ENCODE assay signal across 10 cellular contexts in the genomic region with DNA sequence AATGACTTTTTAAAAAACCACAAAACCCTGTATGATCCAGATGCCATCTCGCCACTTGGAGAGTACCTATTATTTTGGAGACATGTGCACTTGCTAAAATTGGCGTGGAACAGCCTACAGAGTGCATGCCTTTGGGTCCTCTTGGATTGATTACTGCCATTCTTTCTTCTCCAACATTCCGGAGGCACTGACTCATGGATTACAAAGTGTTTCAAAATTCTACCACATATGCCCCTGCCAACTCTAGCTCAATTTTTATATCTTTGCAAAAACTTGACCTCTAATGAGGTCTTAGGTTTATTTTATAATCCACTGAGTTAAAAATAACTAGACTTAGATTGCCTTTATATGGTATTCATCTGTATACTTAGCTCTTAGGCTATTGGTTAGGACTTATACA. TPM values are rescaled to one million over a fixed set of nuclear protein-coding genes. Genes with fewer than 3 reads are reported as not detected.
DNase-seq lines count a peak whose midpoint lies in the region; ATAC-seq and TF ChIP-seq lines count a peak whose summit lies in the region.
"Had no signal": no experiment of that assay in that cellular context is flagged by ENCODE, and none has a peak within 500 bp of the region (broad histone marks: within the 10 kb centered on the region; RNA-seq: fewer than 3 reads in every experiment).

No MANE protein-coding gene starts in this region.

- H3K4me3 ChIP-seq in brain microvascular endothelial cell (ENCODE audit: low read depth, low read length) = no peak overlapping the region
- H3K4me3 ChIP-seq in lower lobe of right lung = no peak overlapping the region

- no peak for TF ChIP-seq RAD21 in Ishikawa (IDR thresholded peaks at IDR 0.05; ENCODE audit: low read depth)

- H3K4me1 ChIP-seq in lower lobe of right lung = peaks cover 3% of the 10 kb centered on the region

- H3K27ac ChIP-seq in brain microvascular endothelial cell (no peak overlapping the region), lower lobe of right lung (peak overlapping the region; percentile 4)

- DNase-seq in AG08395 (ENCODE audit: low spot score) (peak; percentile 78), brain microvascular endothelial cell (peak; percentile 52), lower lobe of right lung (no peak), HuH-7 (ENCODE audit: low spot score) (no peak)
- DNase-seq in stimulated activated naive CD4-positive, alpha-beta T cell (lab: John Stamatoyannopoulos, UW) = no peak
- DNase-seq: CD4-positive, alpha-beta memory T cell; NCI-H774 had no signal

- ATAC-seq in lower lobe of right lung (peak; percentile 78 to 91), HG03442 (IDR thresholded peaks at IDR 0.05; ENCODE audit: unreplicated experiment) (no peak), GM21360 (IDR thresholded peaks at IDR 0.05; ENCODE audit: unreplicated experiment) (no peak)

- H3K27me3 ChIP-seq in brain microvascular endothelial cell (replicated peaks) (no peaks in the 10 kb centered on the region), lower lobe of right lung (ENCODE audit: low read depth) (no peaks in the 10 kb centered on the region)

- H3K36me3 ChIP-seq in brain microvascular endothelial cell (replicated peaks) (no peaks in the 10 kb centered on the region), lower lobe of right lung (no peaks in the 10 kb centered on the region)

- TF ChIP-seq CTCF in brain microvascular endothelial cell (IDR thresholded peaks at IDR 0.05; ENCODE audit: low read depth, low read length, missing control alignments) (no peak), lower lobe of right lung (IDR thresholded peaks at IDR 0.05) (no peak)

- in situ Hi-C loops in brain microvascular endothelial cell (cut with HindIII; ENCODE audit: low pct_ligation_motif_present, low sequenced_read_pairs) = no loop called here

- H3K9me3 ChIP-seq in lower lobe of right lung = no peaks in the 10 kb centered on the region

- peak; percentile 15; the same call in 1 of the 2 replicates for TF ChIP-seq EP300 in Ishikawa (IDR thresholded peaks at IDR 0.05; ENCODE audit: borderline replicate concordance)

- intact Hi-C loops in lower lobe of right lung (cut with DNase I) = no loop called here

TF ChIP-seq in Ishikawa, 13 proteins besides CTCF, POLR2A, EP300 and RAD21:
- no peak for TF ChIP-seq REST (IDR thresholded peaks at IDR 0.05; ENCODE audit: low read depth)
- TF ChIP-seq CEBPB (IDR thresholded peaks at IDR 0.05) = peak; percentile 72
- TF ChIP-seq, protein P1, sequence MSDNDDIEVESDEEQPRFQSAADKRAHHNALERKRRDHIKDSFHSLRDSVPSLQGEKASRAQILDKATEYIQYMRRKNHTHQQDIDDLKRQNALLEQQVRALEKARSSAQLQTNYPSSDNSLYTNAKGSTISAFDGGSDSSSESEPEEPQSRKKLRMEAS (IDR thresholded peaks at IDR 0.05) = peak; percentile 18; the same call in 1 of the 2 replicates
- no peak for TF ChIP-seq FOXM1 (IDR thresholded peaks at IDR 0.05; ENCODE audit: borderline replicate concordance, low read depth)
- TF ChIP-seq YY1 (IDR thresholded peaks at IDR 0.05; ENCODE audit: low read depth) = no peak
- TF ChIP-seq TEAD4 (IDR thresholded peaks at IDR 0.05) = peak; percentile 89
- TF ChIP-seq NFIC (IDR thresholded peaks at IDR 0.05) = peak; percentile 67
- no peak for TF ChIP-seq TCF12 (IDR thresholded peaks at IDR 0.05; ENCODE audit: low read depth)
- no peak for TF ChIP-seq TAF1 (IDR thresholded peaks at IDR 0.05; ENCODE audit: low read depth)

RNA-seq across cellular contexts. Expression of gene KIF5B, which starts 55.8 kb away (rescaled TPM):
- 92.9 TPM for total RNA-seq in lower lobe of right lung

Comparison
In these comparisons a context has a peak if more than half of its experiments do, and no peak if none do; other contexts are left out.
1. DNase-seq: peak in AG08395 (single experiment) and brain microvascular endothelial cell (single experiment); none in lower lobe of right lung (single experiment), stimulated activated naive CD4-positive, alpha-beta T cell (0 of 6) and HuH-7 (single experiment).
2. ATAC-seq: peak in lower lobe of right lung (2 of 2); none in HG03442 (single experiment) and GM21360 (single experiment).